17 cellular contexts compared by ENCODE assay signal in the genomic region with DNA sequence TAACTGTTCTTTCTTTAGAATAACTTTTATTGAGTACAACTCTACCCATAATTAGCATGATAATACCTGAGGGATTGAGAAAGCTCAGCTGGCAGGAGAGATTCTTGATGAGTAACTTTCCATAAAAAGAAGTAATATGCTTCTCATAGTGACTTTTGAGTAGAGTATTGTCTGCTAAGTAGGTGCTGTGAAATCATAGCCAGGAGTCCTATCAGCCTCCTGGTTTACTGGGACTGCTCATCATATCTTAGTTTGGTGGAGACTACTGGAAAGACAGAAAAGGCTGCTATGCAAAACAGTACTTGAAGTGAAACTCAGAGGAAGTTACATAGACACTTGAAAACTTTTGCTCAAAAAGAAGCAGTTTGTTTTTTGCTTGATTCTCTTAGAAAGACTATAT.
DNase-seq lines count a peak whose midpoint lies in the region; ATAC-seq, FAIRE-seq and TF ChIP-seq lines count a peak whose summit lies in the region.
"Had no signal": no experiment of that assay in that cellular context is flagged by ENCODE, and none has a peak within 500 bp of the region (broad histone marks: within the 10 kb centered on the region; RNA-seq: fewer than 3 reads in every experiment).

No MANE protein-coding gene starts in this region.

- CTCF ChIA-PET in GM12878 (lab: Yijun Ruan, JAX): no interaction called here
- CTCF ChIA-PET in activated naive CD4-positive, alpha-beta T cell treated with anti-CD3 and anti-CD28 coated beads for 36 hours (lab: Charles Lee): no interaction called here

- no peak overlapping the region for H3K27ac Mint-ChIP-seq in glutamatergic neuron (ENCODE audit: unreplicated experiment)
- no peak overlapping the region for H3K27ac Mint-ChIP-seq in activated naive CD4-positive, alpha-beta T cell treated with anti-CD3 and anti-CD28 coated beads for 36 hours
- H3K27ac Mint-ChIP-seq: activated CD8-positive, alpha-beta T cell treated with anti-CD3 and anti-CD28 coated beads, Interleukin-2, amount 10 ng/mL, durations not matched to agents 7 days and 5 days; activated naive CD8-positive, alpha-beta T cell treated with anti-CD3 and anti-CD28 coated beads, Interleukin-2, amount 50 U/mL, for 24 hours; naive thymus-derived CD4-positive, alpha-beta T cell had no signal

- H3K36me3 ChIP-seq in GM12878 (ENCODE audit: control insufficient read depth in 2 of 2, insufficient read depth in 2 of 2, low read length in 1 of 2): no peaks in the 10 kb centered on the region
- H3K36me3 ChIP-seq: BLaER1 had no signal

- intact Hi-C loops in GM12878 (cut with micrococcal nuclease; ENCODE audit: unreplicated experiment): no loop called here
- intact Hi-C loops in activated naive CD4-positive, alpha-beta T cell treated with anti-CD3 and anti-CD28 coated beads for 36 hours (cut with micrococcal nuclease): no loop called here

- no peaks in the 10 kb centered on the region for H3K9me3 Mint-ChIP-seq in glutamatergic neuron (ENCODE audit: unreplicated experiment)
- no peaks in the 10 kb centered on the region for H3K9me3 Mint-ChIP-seq in activated naive CD4-positive, alpha-beta T cell treated with anti-CD3 and anti-CD28 coated beads for 36 hours

- in situ Hi-C loops in GM12878 (cut with MboI): no loop called here

- no peak overlapping the region for H3K4me2 ChIP-seq in GM12878 (ENCODE audit: control insufficient read depth, insufficient read depth)
- H3K4me2 ChIP-seq: BLaER1 had no signal

- no peak overlapping the region for H3K4me3 ChIP-seq in GM12878
- H3K4me3 ChIP-seq: BLaER1, coronary artery had no signal

- no peak for FAIRE-seq in GM12878 (lab: Jason Lieb, UNC)

- no peaks in the 10 kb centered on the region for H3K4me1 Mint-ChIP-seq in glutamatergic neuron (ENCODE audit: low read depth, unreplicated experiment)
- peaks cover 13% of the 10 kb centered on the region for H3K4me1 Mint-ChIP-seq in activated naive CD4-positive, alpha-beta T cell treated with anti-CD3 and anti-CD28 coated beads for 36 hours (ENCODE audit: low read depth)

- no peak overlapping the region for H3K4me3 Mint-ChIP-seq in glutamatergic neuron (ENCODE audit: unreplicated experiment)
- H3K4me3 Mint-ChIP-seq in activated naive CD4-positive, alpha-beta T cell treated with anti-CD3 and anti-CD28 coated beads for 36 hours: no peak overlapping the region
- H3K4me3 Mint-ChIP-seq: activated CD8-positive, alpha-beta T cell treated with anti-CD3 and anti-CD28 coated beads, Interleukin-2, amount 10 ng/mL, durations not matched to agents 7 days and 5 days; activated naive CD8-positive, alpha-beta T cell treated with anti-CD3 and anti-CD28 coated beads, Interleukin-2, amount 50 U/mL, for 24 hours; naive thymus-derived CD4-positive, alpha-beta T cell had no signal

- no peaks in the 10 kb centered on the region for H3K36me3 Mint-ChIP-seq in glutamatergic neuron (ENCODE audit: unreplicated experiment)
- no peaks in the 10 kb centered on the region for H3K36me3 Mint-ChIP-seq in activated naive CD4-positive, alpha-beta T cell treated with anti-CD3 and anti-CD28 coated beads for 36 hours (ENCODE audit: low read depth)
- H3K36me3 Mint-ChIP-seq: naive thymus-derived CD4-positive, alpha-beta T cell had no signal

- H3K9ac ChIP-seq in GM12878 (ENCODE audit: control insufficient read depth, insufficient read depth, low read length): no peak overlapping the region
- H3K9ac ChIP-seq: BLaER1 had no signal

- H3K9me3 ChIP-seq in GM12878 (replicated peaks; ENCODE audit: control insufficient read depth, insufficient read depth, low read length): no peaks in the 10 kb centered on the region; the same call in 2 of the 3 replicates
- H3K9me3 ChIP-seq: BLaER1 had no signal

- H3K4me1 ChIP-seq in GM12878 (ENCODE audit: control insufficient read depth, insufficient read depth, low read length): peaks cover 16% of the 10 kb centered on the region
- H3K4me1 ChIP-seq: BLaER1 had no signal

- BruUV-seq in GM12878 (replicated peaks; lab: Mats Ljungman, UMichigan): no TSS peak

- no peaks in the 10 kb centered on the region for H4K20me1 ChIP-seq in GM12878 (ENCODE audit: control insufficient read depth, insufficient read depth)
- H4K20me1 ChIP-seq: BLaER1 had no signal

- SMC1A ChIA-PET in GM12878 (lab: Charles Lee; ENCODE audit: uncharacterized antibody, unreplicated experiment): interaction anchor here (0.8 to 2.4 kb wide), 4 partner anchors 16 to 121 kb away, joined by 3 to 8 read pairs (median 4); no protein-coding TSS in a partner anchor

- POLR2A ChIA-PET in GM12878 (lab: Charles Lee): no interaction called here

- H2AFZ ChIP-seq in GM12878 (ENCODE audit: control insufficient read depth, low read depth, low read length): peak overlapping the region; percentile 21; the same call in 1 of the 2 replicates

- H3K79me2 ChIP-seq in GM12878 (ENCODE audit: control insufficient read depth, insufficient read depth, low read length): no peaks in the 10 kb centered on the region

- no peaks in the 10 kb centered on the region for H3K27me3 ChIP-seq in GM12878 (replicated peaks in 1 of 2; ENCODE audit: control insufficient read depth in 2 of 2, insufficient read depth in 2 of 2, low read length in 1 of 2)
- H3K27me3 ChIP-seq: BLaER1 had no signal

- ATAC-seq in GM18499 (IDR thresholded peaks at IDR 0.05; ENCODE audit: insufficient read depth, unreplicated experiment) (peak; percentile 67), GM21381 (IDR thresholded peaks at IDR 0.05; ENCODE audit: unreplicated experiment) (peak; percentile 63), HG03066 (IDR thresholded peaks at IDR 0.05; ENCODE audit: low read depth, unreplicated experiment) (peak; percentile 79), GM12878 (peak; percentile 72)
- ATAC-seq: activated CD8-positive, alpha-beta T cell treated with anti-CD3 and anti-CD28 coated beads, Interleukin-2, amount 10 ng/mL, durations not matched to agents 7 days and 5 days; activated naive CD8-positive, alpha-beta T cell treated with anti-CD3 and anti-CD28 coated beads, Interleukin-2, amount 50 U/mL, for 24 hours; naive thymus-derived CD4-positive, alpha-beta T cell had no signal

- TF ChIP-seq CTCF in GM12878 (IDR thresholded peaks at IDR 0.05 in 2 of 3, conservative IDR thresholded peaks at IDR 0.05 in 1 of 3; ENCODE audit: control insufficient read depth in 2 of 3, extremely low read depth in 1 of 3, insufficient read depth in 1 of 3, low read depth in 3 of 3, low read length in 3 of 3) (no peak), glutamatergic neuron (IDR thresholded peaks at IDR 0.05; ENCODE audit: partially characterized antibody, unreplicated experiment) (no peak)

- no peak overlapping the region for H3K27ac ChIP-seq in GM12878 (ENCODE audit: control insufficient read depth, insufficient read depth)
- H3K27ac ChIP-seq: BLaER1, coronary artery had no signal

- TF ChIP-seq POLR2A in GM12878 (IDR thresholded peaks at IDR 0.05; ENCODE audit: low read depth, low read length): no peak

- peak; percentile 17 for DNase-seq in GM12878 (ENCODE audit: low read depth, low spot score)
- DNase-seq in stimulated activated CD4-positive, alpha-beta T cell treated with anti-CD3 and anti-CD28 coated beads, Interleukin-15, amount 100 ng/mL, for 24 hours: no peak
- DNase-seq in stimulated activated CD4-positive, alpha-beta T cell treated with anti-CD3 and anti-CD28 coated beads, Interleukin-12 subunit alpha, Interleukin-12 subunit beta, amount 100 ng/mL, for 4 hours: no peak
- DNase-seq in glutamatergic neuron: no peak
- no peak for DNase-seq in activated naive CD4-positive, alpha-beta T cell treated with anti-CD3 and anti-CD28 coated beads for 36 hours
- DNase-seq: activated CD8-positive, alpha-beta T cell treated with anti-CD3 and anti-CD28 coated beads, Interleukin-2, amount 10 ng/mL, durations not matched to agents 7 days and 5 days; activated naive CD8-positive, alpha-beta T cell treated with anti-CD3 and anti-CD28 coated beads, Interleukin-2, amount 50 U/mL, for 24 hours; GF-D8; H7; naive thymus-derived CD4-positive, alpha-beta T cell; NCI-H1436 treated with DMSO at 0.1 percent for 48 hours; T-helper 2 cell had no signal

- no peaks in the 10 kb centered on the region for H3K27me3 Mint-ChIP-seq in glutamatergic neuron (ENCODE audit: unreplicated experiment)
- no peaks in the 10 kb centered on the region for H3K27me3 Mint-ChIP-seq in activated naive CD4-positive, alpha-beta T cell treated with anti-CD3 and anti-CD28 coated beads for 36 hours (ENCODE audit: low read depth)
- H3K27me3 Mint-ChIP-seq: activated naive CD8-positive, alpha-beta T cell treated with anti-CD3 and anti-CD28 coated beads, Interleukin-2, amount 50 U/mL, for 24 hours had no signal

- RAD21 ChIA-PET in GM12878 (lab: Charles Lee; ENCODE audit: unreplicated experiment): no interaction called here

- no peak for TF ChIP-seq EP300 in GM12878 (IDR thresholded peaks at IDR 0.05; ENCODE audit: borderline replicate concordance in 1 of 2, control insufficient read depth in 1 of 2, low read depth in 2 of 2, low read length in 2 of 2)

- no peak for TF ChIP-seq RAD21 in GM12878 (IDR thresholded peaks at IDR 0.05; ENCODE audit: insufficient read depth, low read depth, low read length)

TF ChIP-seq in GM12878, 131 proteins besides CTCF, POLR2A, EP300 and RAD21 (continues in another document):
- TF ChIP-seq, protein P1, sequence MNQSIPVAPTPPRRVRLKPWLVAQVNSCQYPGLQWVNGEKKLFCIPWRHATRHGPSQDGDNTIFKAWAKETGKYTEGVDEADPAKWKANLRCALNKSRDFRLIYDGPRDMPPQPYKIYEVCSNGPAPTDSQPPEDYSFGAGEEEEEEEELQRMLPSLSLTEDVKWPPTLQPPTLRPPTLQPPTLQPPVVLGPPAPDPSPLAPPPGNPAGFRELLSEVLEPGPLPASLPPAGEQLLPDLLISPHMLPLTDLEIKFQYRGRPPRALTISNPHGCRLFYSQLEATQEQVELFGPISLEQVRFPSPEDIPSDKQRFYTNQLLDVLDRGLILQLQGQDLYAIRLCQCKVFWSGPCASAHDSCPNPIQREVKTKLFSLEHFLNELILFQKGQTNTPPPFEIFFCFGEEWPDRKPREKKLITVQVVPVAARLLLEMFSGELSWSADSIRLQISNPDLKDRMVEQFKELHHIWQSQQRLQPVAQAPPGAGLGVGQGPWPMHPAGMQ (IDR thresholded peaks at IDR 0.05; ENCODE audit: borderline replicate concordance): no peak
